ENCODE assay signal across 1 cellular context in the genomic region with DNA sequence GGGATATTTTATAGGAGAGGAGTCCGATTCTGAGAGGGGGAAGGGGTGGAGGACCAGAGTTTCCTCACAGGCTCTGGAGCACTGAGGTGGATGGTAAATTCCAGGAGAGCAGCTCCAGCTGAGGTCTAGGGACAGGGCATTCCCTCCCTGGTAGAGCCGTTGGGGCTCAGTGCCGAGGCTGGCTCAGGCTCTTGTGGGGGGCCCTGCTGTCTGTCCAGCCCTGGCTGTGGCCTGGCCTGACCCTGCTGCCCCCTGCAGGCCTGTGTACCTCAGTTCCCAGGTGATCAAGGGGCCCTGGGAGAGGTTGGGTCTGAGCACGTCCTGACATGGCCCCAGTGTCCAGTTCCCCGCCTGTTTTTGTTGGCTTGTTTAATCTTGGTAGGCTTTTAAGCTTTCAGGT.
TF ChIP-seq lines count a peak whose summit lies in the region.

No MANE protein-coding gene starts in this region.

TF ChIP-seq in HepG2, 621 proteins besides CTCF, POLR2A, EP300 and RAD21 (continued from another document):
- TF ChIP-seq, protein P1, sequence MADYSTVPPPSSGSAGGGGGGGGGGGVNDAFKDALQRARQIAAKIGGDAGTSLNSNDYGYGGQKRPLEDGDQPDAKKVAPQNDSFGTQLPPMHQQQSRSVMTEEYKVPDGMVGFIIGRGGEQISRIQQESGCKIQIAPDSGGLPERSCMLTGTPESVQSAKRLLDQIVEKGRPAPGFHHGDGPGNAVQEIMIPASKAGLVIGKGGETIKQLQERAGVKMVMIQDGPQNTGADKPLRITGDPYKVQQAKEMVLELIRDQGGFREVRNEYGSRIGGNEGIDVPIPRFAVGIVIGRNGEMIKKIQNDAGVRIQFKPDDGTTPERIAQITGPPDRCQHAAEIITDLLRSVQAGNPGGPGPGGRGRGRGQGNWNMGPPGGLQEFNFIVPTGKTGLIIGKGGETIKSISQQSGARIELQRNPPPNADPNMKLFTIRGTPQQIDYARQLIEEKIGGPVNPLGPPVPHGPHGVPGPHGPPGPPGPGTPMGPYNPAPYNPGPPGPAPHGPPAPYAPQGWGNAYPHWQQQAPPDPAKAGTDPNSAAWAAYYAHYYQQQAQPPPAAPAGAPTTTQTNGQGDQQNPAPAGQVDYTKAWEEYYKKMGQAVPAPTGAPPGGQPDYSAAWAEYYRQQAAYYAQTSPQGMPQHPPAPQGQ (CRISPR knock-in tag; IDR thresholded peaks at IDR 0.05; ENCODE audit: borderline replicate concordance): no peak
- TF ChIP-seq HIVEP1 (CRISPR knock-in tag; IDR thresholded peaks at IDR 0.05) (0 out of 2 replicates have a peak, but pooled peaks have one; percentile 19), ZMYM4 (CRISPR knock-in tag; IDR thresholded peaks at IDR 0.05) (no peak; the same call in 1 of the 2 replicates), MEIS1 (CRISPR knock-in tag; IDR thresholded peaks at IDR 0.05; ENCODE audit: borderline replicate concordance) (no peak), GATA4 (IDR thresholded peaks at IDR 0.05; ENCODE audit: borderline replicate concordance, low read depth) (no peak), RXRB (CRISPR knock-in tag; IDR thresholded peaks at IDR 0.05; ENCODE audit: borderline replicate concordance) (peak; percentile 45; the same call in 1 of the 2 replicates), NFE2 (CRISPR knock-in tag; IDR thresholded peaks at IDR 0.05) (no peak), RXRA (CRISPR knock-in tag; IDR thresholded peaks at IDR 0.05) (0 out of 2 replicates have a peak, but pooled peaks have one; percentile 45), ZNF382 (CRISPR knock-in tag; IDR thresholded peaks at IDR 0.05; ENCODE audit: borderline replicate concordance) (no peak), NR1H2 (CRISPR knock-in tag; IDR thresholded peaks at IDR 0.05; ENCODE audit: borderline replicate concordance, low read depth) (no peak), XRCC5 (optimal IDR thresholded peaks at IDR 0.05; ENCODE audit: low read length) (peak; percentile 54), HOXA7 (CRISPR knock-in tag; IDR thresholded peaks at IDR 0.05) (no peak), RBM22 (optimal IDR thresholded peaks at IDR 0.05; ENCODE audit: low read length) (no peak), ATAD3A (CRISPR knock-in tag; IDR thresholded peaks at IDR 0.05) (no peak), ZNF768 (CRISPR knock-in tag; IDR thresholded peaks at IDR 0.05) (peak; percentile 33; the same call in 1 of the 2 replicates), FOXO1 (CRISPR knock-in tag; IDR thresholded peaks at IDR 0.05) (0 out of 2 replicates have a peak, but pooled peaks have one; percentile 23)
